ENCODE assay signal across 8 cellular contexts in the genomic region with DNA sequence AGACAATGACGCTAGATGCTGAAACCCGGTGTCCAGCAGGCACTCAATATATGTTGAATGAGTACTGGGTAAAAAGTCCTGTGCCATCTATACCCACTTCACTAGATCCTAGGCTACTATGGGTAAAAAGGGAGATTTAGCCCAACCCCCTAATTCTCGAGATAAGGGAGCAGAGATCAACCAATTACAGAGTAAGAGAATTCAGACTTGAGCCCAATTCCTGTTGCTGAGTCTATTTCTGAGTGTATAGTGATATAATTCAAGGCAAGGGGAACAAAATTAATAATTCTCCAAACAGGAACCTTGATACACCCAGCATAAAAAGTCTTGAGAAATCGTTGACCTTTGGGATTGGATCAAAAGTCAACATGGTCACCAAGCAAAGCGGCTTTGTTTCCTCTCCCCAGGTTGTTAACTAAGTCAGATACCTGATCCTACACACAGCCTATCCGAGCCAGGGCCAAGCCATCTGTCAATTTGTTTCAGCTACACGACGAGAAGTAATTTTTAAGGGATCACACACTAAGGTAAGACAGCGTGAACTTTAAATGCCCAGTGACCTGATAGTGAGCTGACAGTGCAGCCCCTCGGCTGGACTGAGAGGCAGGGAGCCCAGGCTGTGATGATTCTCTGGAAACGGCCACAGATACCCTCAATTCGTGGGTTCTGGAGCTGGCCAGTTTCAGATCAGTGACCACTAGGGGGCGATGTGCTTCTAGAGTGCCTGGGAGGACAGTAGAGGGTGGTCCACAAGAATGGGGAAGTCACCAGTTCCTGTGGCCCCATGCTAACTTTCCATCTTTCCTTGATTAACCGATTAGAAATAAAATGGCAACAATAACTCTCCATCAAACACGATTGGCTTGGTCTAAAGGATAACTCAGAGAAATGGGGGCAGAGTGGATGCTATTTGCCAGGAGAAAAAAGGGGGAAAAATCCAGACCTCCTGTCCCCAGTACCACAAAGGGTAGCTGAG. TPM values are rescaled to one million over a fixed set of nuclear protein-coding genes. Genes with fewer than 3 reads are reported as not detected.
A peak's percentile ranks its signal among the peaks of the same experiment; 100 is the strongest.
DNase-seq lines count a peak whose midpoint lies in the region; ATAC-seq, FAIRE-seq and TF ChIP-seq lines count a peak whose summit lies in the region.

No MANE protein-coding gene starts in this region.

- FAIRE-seq in A549 (lab: Jason Lieb, UNC) = no peak

- ATAC-seq in A549 (peak; percentile 78 to 91; a peak in 4 of 6 replicates), GM18502 (IDR thresholded peaks at IDR 0.05; ENCODE audit: poor library complexity, unreplicated experiment) (peak; percentile 49), HG02973 (IDR thresholded peaks at IDR 0.05; ENCODE audit: unreplicated experiment) (no peak)

- CTCF ChIA-PET in A549 (lab: Yijun Ruan, JAX) = interaction anchor here (0.9 to 2.2 kb wide), 10 partner anchors 9 to 322 kb away, joined by 3 to 10 read pairs (median 4); no protein-coding TSS in a partner anchor

- no peak for TF ChIP-seq POLR2A in A549 (IDR thresholded peaks at IDR 0.05; ENCODE audit: low read length)

- H3K4me1 ChIP-seq in A549 = peaks cover 48% of the 10 kb centered on the region

- no peak for TF ChIP-seq EP300 in A549 (IDR thresholded peaks at IDR 0.05)

- WGBS in A549 (ENCODE audit: missing lambda C conversion rate) = 45% methylated on average over 15 of the region's 15 CpGs

- H3K4me3 ChIP-seq in A549 (no peak overlapping the region), epithelial cell of esophagus (ENCODE audit: low read length) (no peak overlapping the region)

- H3K27ac ChIP-seq in A549 = peak overlapping the region; percentile 35 to 54; a peak in 5 of 6 replicates

- peak; percentile 63 for TF ChIP-seq CTCF in A549 (IDR thresholded peaks at IDR 0.05)
- peak; percentile 58 for TF ChIP-seq CTCF in epithelial cell of esophagus (IDR thresholded peaks at IDR 0.05; ENCODE audit: insufficient read depth, low read depth, low read length, missing control alignments)

- peak overlapping the region; percentile 62 for H3K4me2 ChIP-seq in A549

- no peaks in the 10 kb centered on the region for H3K9me3 ChIP-seq in A549

- POLR2A ChIA-PET in A549 (lab: Yijun Ruan, JAX) = no interaction called here

- peak; percentile 54 to 69 for TF ChIP-seq RAD21 in A549 (conservative IDR thresholded peaks at IDR 0.05 in 1 of 2, IDR thresholded peaks at IDR 0.05 in 1 of 2)

- DNase-seq in A549 (ENCODE audit: low read depth in 1 of 2, low spot score in 1 of 2) (peak in 1 of 2 experiments; percentile 58), NCI-H82 (lab: John Stamatoyannopoulos, UW) (peak; percentile 95), epithelial cell of esophagus (ENCODE audit: low read depth) (peak; percentile 65), myocyte (ENCODE audit: low read depth) (peak; percentile 72)
- peak; percentile 37 to 43 for DNase-seq in activated CD8-positive, alpha-beta memory T cell treated with anti-CD3 and anti-CD28 coated beads for 4 hours (ENCODE audit: low read depth in 2 of 2)
- DNase-seq in stimulated activated naive CD4-positive, alpha-beta T cell treated with Interleukin-2 at 50 U/mL for 16 hours (lab: John Stamatoyannopoulos, UW) = peak; percentile 28

TF ChIP-seq in A549, 52 proteins besides CTCF, POLR2A, EP300 and RAD21:
- TF ChIP-seq SMC3 (IDR thresholded peaks at IDR 0.05) = peak; percentile 60
- TF ChIP-seq JUN (IDR thresholded peaks at IDR 0.05) = no peak
TF ChIP-seq in A549: peak in this region for 1.

RNA-seq across cellular contexts. Expression of a gene that starts 46.2 kb away (rescaled TPM):
- polyA plus RNA-seq in A549 (2011; rRNA removed) (4.4 and 9.3 TPM in 2 replicates), A549 (2017; fragmentation: RNase III; extraction: RNeasy Plus Mini Kit Qiagen cat#74134 plus additional on column Dnase treatment) (5.1 to 6.3 TPM (median 6.2 TPM) in 3 replicates)
- 3.0 and 3.9 TPM in 2 replicates for polyA plus RNA-seq in A549 (2012; cell fraction: cytosol; rRNA removed)
- 5.0 and 7.8 TPM in 2 replicates for polyA plus RNA-seq in A549 (2012; cell fraction: nucleus; rRNA removed)
- 11.4 and 14.7 TPM in 2 replicates for polyA minus RNA-seq in A549 (2011; rRNA and poly(A)+ RNA removed)
- 1.9 and 4.0 TPM in 2 replicates for total RNA-seq in myocyte
- 6.0 TPM for polyA plus RNA-seq in myocyte (2012)
